In the genomic region with DNA sequence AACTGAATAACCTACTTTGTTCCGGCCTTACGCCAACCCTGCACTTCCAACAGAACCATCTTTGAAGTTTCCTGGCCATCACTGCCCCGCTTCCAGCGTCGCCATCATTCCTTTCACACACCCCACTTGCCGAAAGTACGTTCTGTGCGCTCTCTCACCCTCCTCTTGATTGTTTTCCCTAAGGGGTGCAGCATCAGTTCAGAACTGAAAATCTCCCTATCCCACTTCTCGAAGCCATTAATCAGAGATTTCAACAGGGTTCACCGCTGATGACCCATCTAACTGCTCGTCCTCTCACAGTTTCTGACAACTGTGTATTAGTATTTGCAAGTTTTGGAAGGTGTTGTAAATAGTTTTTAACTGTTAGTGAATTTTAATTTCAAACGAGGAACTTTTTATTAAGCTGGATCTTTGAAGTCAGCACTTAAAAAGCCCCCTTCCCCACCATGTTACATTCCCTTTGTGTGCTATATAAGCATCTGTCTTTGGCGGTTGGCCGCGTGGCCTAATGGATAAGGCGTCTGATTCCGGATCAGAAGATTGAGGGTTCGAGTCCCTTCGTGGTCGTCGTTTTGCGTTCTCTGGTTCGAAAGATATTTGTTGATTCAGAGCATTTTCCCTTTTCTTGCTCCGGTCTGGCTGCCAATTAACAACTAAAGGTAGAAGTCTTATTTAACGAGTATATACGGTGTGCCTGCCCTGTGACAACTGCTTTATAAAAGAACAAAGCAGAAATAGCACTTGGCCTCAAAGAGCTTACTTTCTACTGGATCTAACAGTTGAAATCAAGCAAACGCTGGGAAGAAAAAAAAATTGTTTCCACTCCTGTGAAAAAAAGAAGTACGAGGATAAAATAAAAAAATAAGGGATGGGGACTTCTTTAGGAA, we compare ENCODE assay signal across 9 cellular contexts. TPM values are rescaled to one million over a fixed set of nuclear protein-coding genes. Genes with fewer than 3 reads are reported as not detected.
A peak's percentile ranks its signal among the peaks of the same experiment; 100 is the strongest.
DNase-seq lines count a peak whose midpoint lies in the region; ATAC-seq, FAIRE-seq and TF ChIP-seq lines count a peak whose summit lies in the region.
"Had no signal": no experiment of that assay in that cellular context is flagged by ENCODE, and none has a peak within 500 bp of the region (broad histone marks: within the 10 kb centered on the region; RNA-seq: fewer than 3 reads in every experiment).

No MANE protein-coding gene starts in this region.

- WGBS in neuronal stem cell (ENCODE audit: extremely low coverage in 2 of 2, insufficient read length in 2 of 2, insufficient replicate concordance in 1 of 2), 2 donors: no CpG with 5 or more reads among the region's 28 CpGs

- peak overlapping the region; percentile 82 for H3K9ac ChIP-seq in neuronal stem cell (ENCODE audit: low read depth, low read length, poor library complexity)
- H3K9ac ChIP-seq: KMS-11 had no signal

- H3K4me3 Mint-ChIP-seq in CD8-positive, alpha-beta T cell: peak overlapping the region; percentile 86

- peak; percentile 14 to 81 (median 47) for DNase-seq in CD8-positive, alpha-beta T cell
- DNase-seq in HTR-8/SVneo (ENCODE audit: insufficient read length, low spot score): no peak
- peak; percentile 65 for DNase-seq in RCC 7860 (ENCODE audit: low spot score)
- peak in 1 of 2 donors; percentile 74 for DNase-seq in activated naive CD4-positive, alpha-beta T cell treated with anti-CD3 and anti-CD28 coated beads, Interleukin-2, amount 50 U/mL, for 72 hours (ENCODE audit: low spot score in 2 of 2)
- DNase-seq in globus pallidus (ENCODE audit: low spot score): peak; percentile 71
- DNase-seq in neuronal stem cell (ENCODE audit: low spot score): peak; percentile 85
- peak; percentile 74 to 81 for DNase-seq in tibial artery

- no peaks in the 10 kb centered on the region for H3K79me1 ChIP-seq in neuronal stem cell (ENCODE audit: low read depth, low read length)

- CTCF ChIA-PET in CD8-positive, alpha-beta T cell (lab: Charles Lee): interaction anchor here (1.1 to 1.7 kb wide), 4 partner anchors 9 to 33 kb away, joined by 3 to 7 read pairs (median 4); no protein-coding TSS in a partner anchor

- H3K23ac ChIP-seq in neuronal stem cell (ENCODE audit: low read depth, low read length, poor library complexity): no peak overlapping the region

- H3K4ac ChIP-seq in neuronal stem cell (ENCODE audit: low read length): no peak overlapping the region

- peak overlapping the region; percentile 84 for H3K18ac ChIP-seq in neuronal stem cell (ENCODE audit: low read length)

- no peak overlapping the region for H2BK12ac ChIP-seq in neuronal stem cell (ENCODE audit: low read length)

- no peak overlapping the region for H4K91ac ChIP-seq in neuronal stem cell (ENCODE audit: low read depth, low read length, poor library complexity)

- peaks cover 2% of the 10 kb centered on the region for H3K36me3 Mint-ChIP-seq in CD8-positive, alpha-beta T cell
- H3K36me3 Mint-ChIP-seq in activated naive CD4-positive, alpha-beta T cell treated with anti-CD3 and anti-CD28 coated beads, Interleukin-2, amount 50 U/mL, for 72 hours: peaks cover 7 to 8% of the 10 kb centered on the region in 2 donors

- peak overlapping the region; percentile 89 for H3K27ac Mint-ChIP-seq in CD8-positive, alpha-beta T cell
- H3K27ac Mint-ChIP-seq in activated naive CD4-positive, alpha-beta T cell treated with anti-CD3 and anti-CD28 coated beads, Interleukin-2, amount 50 U/mL, for 72 hours: peak overlapping the region; percentile 93 to 99

- H3K14ac ChIP-seq in neuronal stem cell (ENCODE audit: low read length): peak overlapping the region; percentile 47

- H2BK15ac ChIP-seq in neuronal stem cell (ENCODE audit: low read length): no peak overlapping the region

- no peak overlapping the region for H4K8ac ChIP-seq in neuronal stem cell (ENCODE audit: low read depth, low read length)

- H3K27ac ChIP-seq in CD8-positive, alpha-beta T cell (ENCODE audit: low read depth, low read length): no peak overlapping the region
- peak overlapping the region; percentile 63 for H3K27ac ChIP-seq in neuronal stem cell (replicated peaks; ENCODE audit: low read length)
- peak overlapping the region in 1 of 2 donors; percentile 46 for H3K27ac ChIP-seq in tibial artery
- H3K27ac ChIP-seq: KMS-11 had no signal

- peaks cover 4% of the 10 kb centered on the region for H3K27me3 Mint-ChIP-seq in CD8-positive, alpha-beta T cell (ENCODE audit: low read depth)

- H3K36me3 ChIP-seq in CD8-positive, alpha-beta T cell (ENCODE audit: insufficient read depth, low read length): no peaks in the 10 kb centered on the region
- H3K36me3 ChIP-seq in neuronal stem cell (replicated peaks in 1 of 2; ENCODE audit: control insufficient read depth in 2 of 2, insufficient read depth in 2 of 2, low read length in 2 of 2): no peaks in the 10 kb centered on the region
- no peaks in the 10 kb centered on the region for H3K36me3 ChIP-seq in tibial artery

- peaks cover 29% of the 10 kb centered on the region for H3K4me1 ChIP-seq in CD8-positive, alpha-beta T cell (ENCODE audit: insufficient read depth, low read length)
- H3K4me1 ChIP-seq in neuronal stem cell (ENCODE audit: control insufficient read depth in 2 of 2, insufficient read depth in 1 of 2, low read depth in 1 of 2, low read length in 2 of 2): no peaks in the 10 kb centered on the region
- H3K4me1 ChIP-seq in tibial artery: peaks cover 0 to 9% (median 3%) of the 10 kb centered on the region in 4 donors

- ATAC-seq in CD8-positive, alpha-beta T cell: no peak
- ATAC-seq in activated naive CD4-positive, alpha-beta T cell treated with anti-CD3 and anti-CD28 coated beads, Interleukin-2, amount 50 U/mL, for 72 hours: no peak
- ATAC-seq in HG02642 (IDR thresholded peaks at IDR 0.05; ENCODE audit: poor library complexity, unreplicated experiment): no peak

- no peaks in the 10 kb centered on the region for H3K27me3 ChIP-seq in CD8-positive, alpha-beta T cell (ENCODE audit: insufficient read depth, low read length)
- H3K27me3 ChIP-seq in neuronal stem cell (ENCODE audit: control insufficient read depth in 3 of 3, insufficient read depth in 3 of 3, low read depth in 1 of 3, low read length in 3 of 3) (peaks cover 0 to 5% (median 0%) of the 10 kb centered on the region in 3 experiments), tibial artery (peaks cover 0 to 7% of the 10 kb centered on the region in 2 donors)

- intact Hi-C loops in CD8-positive, alpha-beta T cell (cut with DNase I, micrococcal nuclease): loop anchor here (5.0 kb wide), 3 partner anchors 61 to 1724 kb away; partner anchors contain the start of gene ZNF165 (in 1 of the 2)
- intact Hi-C loops in tibial artery (cut with DNase I; ENCODE audit: low total_unique reads): no loop called here

- H3K9me3 ChIP-seq in CD8-positive, alpha-beta T cell (ENCODE audit: low read length): no peaks in the 10 kb centered on the region
- no peaks in the 10 kb centered on the region for H3K9me3 ChIP-seq in neuronal stem cell (replicated peaks in 1 of 2; ENCODE audit: control insufficient read depth in 2 of 2, insufficient read depth in 1 of 2, low read depth in 1 of 2, low read length in 2 of 2)
- H3K9me3 ChIP-seq in tibial artery: no peaks in the 10 kb centered on the region

- POLR2A ChIA-PET in CD8-positive, alpha-beta T cell (lab: Charles Lee): interaction anchor here (1.1 to 2.5 kb wide), 5 partner anchors 11 to 43 kb away, joined by 3 to 14 read pairs (median 8); partner anchors contain the start of gene TRIM27

- no peak overlapping the region for H2AK5ac ChIP-seq in neuronal stem cell (ENCODE audit: low read depth, low read length)

- peak overlapping the region; percentile 52 for H3K4me2 ChIP-seq in neuronal stem cell (ENCODE audit: insufficient read depth, low read length, poor library complexity, severe bottlenecking)
- H3K4me2 ChIP-seq: KMS-11 had no signal

- peak overlapping the region; percentile 96 for H2AFZ ChIP-seq in neuronal stem cell (ENCODE audit: low read length)

- FAIRE-seq in HTR-8/SVneo (lab: Jason Lieb, UNC) (peak; percentile 16), RCC 7860 (lab: Jason Lieb, UNC) (no peak)

- H2BK5ac ChIP-seq in neuronal stem cell (ENCODE audit: low read length): no peak overlapping the region

- peaks cover 5% of the 10 kb centered on the region for H3K9me3 Mint-ChIP-seq in CD8-positive, alpha-beta T cell
- peaks cover 9% of the 10 kb centered on the region in 2 donors for H3K9me3 Mint-ChIP-seq in activated naive CD4-positive, alpha-beta T cell treated with anti-CD3 and anti-CD28 coated beads, Interleukin-2, amount 50 U/mL, for 72 hours

- peaks cover 52% of the 10 kb centered on the region for H3K4me1 Mint-ChIP-seq in CD8-positive, alpha-beta T cell (ENCODE audit: low read depth)

- H2BK120ac ChIP-seq in neuronal stem cell (ENCODE audit: low read depth, low read length): no peak overlapping the region

- TF ChIP-seq CTCF in CD8-positive, alpha-beta T cell (IDR thresholded peaks at IDR 0.05): no peak
- TF ChIP-seq CTCF in tibial artery (IDR thresholded peaks at IDR 0.05): no peak

- H3K4me3 ChIP-seq in CD8-positive, alpha-beta T cell (ENCODE audit: low read depth, low read length): peak overlapping the region; percentile 45
- peak overlapping the region; percentile 66 to 82 for H3K4me3 ChIP-seq in neuronal stem cell (ENCODE audit: low read length in 2 of 2)
- H3K4me3 ChIP-seq in tibial artery: peak overlapping the region; percentile 47 to 52

RNA-seq across cellular contexts. Expression of gene TRIM27, which starts 42.6 kb away (rescaled TPM):
- total RNA-seq in CD8-positive, alpha-beta T cell: 1 to 10 TPM; 7.8 to 9.4 TPM
- 10 to 100 TPM; 34.3 to 45.4 TPM for total RNA-seq in activated naive CD4-positive, alpha-beta T cell treated with anti-CD3 and anti-CD28 coated beads, Interleukin-2, amount 50 U/mL, for 72 hours
- 38.5 TPM for polyA plus RNA-seq in neuronal stem cell (2013, experiment 1 of 2)
- 37.5 TPM for polyA plus RNA-seq in neuronal stem cell (2013, experiment 2 of 2)
